ENCODE assay signal across 15 cellular contexts in the genomic region with DNA sequence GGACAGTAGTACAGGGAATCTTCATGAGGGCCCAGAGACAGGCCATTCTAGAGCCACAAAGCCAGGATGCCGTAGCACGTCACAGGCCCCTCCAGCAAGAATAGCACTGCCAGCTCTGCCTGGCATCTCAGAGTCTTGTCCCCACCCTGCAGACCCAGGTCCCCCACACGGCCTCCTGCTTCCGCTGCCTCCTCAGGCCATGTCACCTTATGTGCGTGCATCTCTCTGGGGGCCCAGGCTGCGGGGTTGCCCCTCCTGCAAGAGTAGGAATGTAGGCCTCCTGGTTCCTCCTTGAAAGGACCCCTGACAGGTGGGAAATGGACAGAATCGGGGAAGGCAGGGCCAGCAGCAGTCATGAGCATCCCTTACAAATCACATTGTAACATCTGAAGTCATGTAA. TPM values are rescaled to one million over a fixed set of nuclear protein-coding genes. Genes with fewer than 3 reads are reported as not detected.
DNase-seq lines count a peak whose midpoint lies in the region; ATAC-seq and TF ChIP-seq lines count a peak whose summit lies in the region.
"Had no signal": no experiment of that assay in that cellular context is flagged by ENCODE, and none has a peak within 500 bp of the region (broad histone marks: within the 10 kb centered on the region; RNA-seq: fewer than 3 reads in every experiment).

No MANE protein-coding gene starts in this region.

- 93 to 97% (median 95%) methylated on average over 4 to 7 of the region's 7 CpGs for WGBS in stomach, 5 donors

- H3K36me3 ChIP-seq in ACC112 (ENCODE audit: insufficient read depth, low read length) (peaks cover 18% of the 10 kb centered on the region; the same call in 1 of the 2 replicates), breast epithelium (no peaks in the 10 kb centered on the region), lower lobe of right lung (peaks cover 95% of the 10 kb centered on the region), stomach (peaks cover 23 to 98% (median 89%) of the 10 kb centered on the region in 4 donors)

- H2AFZ ChIP-seq in ACC112 (ENCODE audit: low read length, unreplicated experiment), result no peak overlapping the region

- DNase-seq in breast epithelium (ENCODE audit: low spot score in 2 of 2) (no peak), lower lobe of right lung (peak; percentile 41), stomach (no peak), SHP77 treated with DMSO at 0.1 percent for 48 hours (lab: John Stamatoyannopoulos, UW) (no peak), NCI-H1048 (lab: John Stamatoyannopoulos, UW) (no peak), NCI-H1105 treated with DMSO at 0.1 percent for 48 hours (lab: John Stamatoyannopoulos, UW) (no peak)
- DNase-seq: activated CD4-positive, alpha-beta T cell treated with anti-CD3 and anti-CD28 coated beads, Interleukin-2, amount 50 U/mL, for 1 hour; activated naive CD4-positive, alpha-beta T cell treated with anti-CD3 and anti-CD28 coated beads, Interleukin-2, amount 50 U/mL, for 16 hours; CD8-positive, alpha-beta T cell; NCI-H1417 treated with DMSO at 0.1 percent for 48 hours; NCI-H345 had no signal

- ATAC-seq in lower lobe of right lung (no peak), GM21576 (IDR thresholded peaks at IDR 0.05; ENCODE audit: unreplicated experiment) (no peak)
- ATAC-seq: CD8-positive, alpha-beta T cell had no signal

- H3K4me1 ChIP-seq in ACC112 (ENCODE audit: control insufficient read depth, insufficient read depth, low read length, unreplicated experiment) (peaks cover 53% of the 10 kb centered on the region), breast epithelium (peaks cover 0 to 21% of the 10 kb centered on the region in 2 donors), lower lobe of right lung (peaks cover 18% of the 10 kb centered on the region), stomach (peaks cover 5 to 34% (median 24%) of the 10 kb centered on the region in 4 donors)

- H3K4me3 ChIP-seq in ACC112 (ENCODE audit: low read depth, low read length) (peak overlapping the region; percentile 28; the same call in 1 of the 2 replicates), breast epithelium (no peak overlapping the region), lower lobe of right lung (no peak overlapping the region), stomach (no peak overlapping the region)
- H3K4me3 ChIP-seq: SJSA1 had no signal

- H3K79me2 ChIP-seq in ACC112 (ENCODE audit: control insufficient read depth, insufficient read depth, low read length, unreplicated experiment), result no peaks in the 10 kb centered on the region

- H3K27me3 ChIP-seq in ACC112 (ENCODE audit: insufficient read depth, low read length) (no peaks in the 10 kb centered on the region), breast epithelium (no peaks in the 10 kb centered on the region), lower lobe of right lung (ENCODE audit: low read depth) (no peaks in the 10 kb centered on the region), stomach (no peaks in the 10 kb centered on the region)
- H3K27me3 ChIP-seq: SJSA1 had no signal

- no peaks in the 10 kb centered on the region for H3K9me3 ChIP-seq in breast epithelium
- H3K9me3 ChIP-seq in lower lobe of right lung, result no peaks in the 10 kb centered on the region
- no peaks in the 10 kb centered on the region for H3K9me3 ChIP-seq in stomach
- H3K9me3 ChIP-seq: SJSA1 had no signal

- peak overlapping the region; percentile 98 for H3K27ac ChIP-seq in ACC112 (ENCODE audit: low read depth, low read length)
- H3K27ac ChIP-seq in breast epithelium, result peak overlapping the region; percentile 88 to 92
- H3K27ac ChIP-seq in lower lobe of right lung, result peak overlapping the region; percentile 80
- peak overlapping the region in 4 of 5 donors; percentile 80 to 86 (median 82) for H3K27ac ChIP-seq in stomach
- H3K27ac ChIP-seq: KMS-11 had no signal

- no peak for TF ChIP-seq CTCF in breast epithelium (IDR thresholded peaks at IDR 0.05)
- TF ChIP-seq CTCF in lower lobe of right lung (IDR thresholded peaks at IDR 0.05), result no peak
- TF ChIP-seq CTCF in stomach (IDR thresholded peaks at IDR 0.05), result no peak

- TF ChIP-seq POLR2A in breast epithelium (IDR thresholded peaks at IDR 0.05), result no peak
- TF ChIP-seq POLR2A in stomach (IDR thresholded peaks at IDR 0.05), result no peak

- no peak for TF ChIP-seq EP300 in stomach (IDR thresholded peaks at IDR 0.05)

- intact Hi-C loops in breast epithelium (cut with DNase I; ENCODE audit: low total_unique reads) (no loop called here), lower lobe of right lung (cut with DNase I) (no loop called here), stomach (cut with DNase I; ENCODE audit: low total_unique reads) (no loop called here)

RNA-seq across cellular contexts. Expression of gene ADI1, which starts 49.8 kb away (rescaled TPM):
- total RNA-seq in breast epithelium (10 to 100 TPM; 47.2 to 81.3 (median 78.2) TPM), lower lobe of right lung (60.2 TPM), stomach (10 to 100 TPM; 25.1 to 67.7 (median 56.2) TPM)
- 100 to 1,000 TPM in 2 of 3 donors, 10 to 100 TPM in 1; 78.3 to 124 (median 110) TPM for polyA plus RNA-seq in stomach
